8 cellular contexts compared by ENCODE assay signal in the genomic region with DNA sequence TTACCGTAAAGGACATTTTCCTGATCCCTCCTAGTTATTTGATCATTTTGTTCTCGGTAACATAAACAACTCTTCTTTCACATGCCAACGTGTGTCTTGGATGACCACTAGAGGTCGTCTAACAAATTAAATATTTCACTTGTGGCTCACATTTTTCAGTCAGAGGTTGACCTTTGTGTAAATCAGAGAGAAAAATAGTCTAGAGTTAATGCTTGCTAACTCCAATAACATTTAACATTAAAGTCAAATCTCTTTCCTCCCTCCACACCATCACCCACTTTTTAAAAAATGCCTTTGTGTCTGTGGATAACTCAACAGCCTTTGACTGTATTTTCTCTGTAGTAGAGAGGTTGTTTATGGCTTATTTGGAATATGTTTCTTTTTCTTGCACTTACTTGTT.
A peak's percentile ranks its signal among the peaks of the same experiment; 100 is the strongest.
DNase-seq lines count a peak whose midpoint lies in the region; ATAC-seq, FAIRE-seq and TF ChIP-seq lines count a peak whose summit lies in the region.

No MANE protein-coding gene starts in this region.

- SMC1A ChIA-PET in GM12878 (lab: Charles Lee; ENCODE audit: uncharacterized antibody, unreplicated experiment), result no interaction called here

- TF ChIP-seq EP300 in GM12878 (IDR thresholded peaks at IDR 0.05; ENCODE audit: borderline replicate concordance in 1 of 2, control insufficient read depth in 1 of 2, low read depth in 2 of 2, low read length in 2 of 2), result no peak

- ATAC-seq in HG02870 (IDR thresholded peaks at IDR 0.05; ENCODE audit: unreplicated experiment) (peak; percentile 64), GM12878 (peak; percentile 79)

- no peak overlapping the region for H3K27ac Mint-ChIP-seq in type B pancreatic cell

- H4K20me1 ChIP-seq in GM12878 (ENCODE audit: control insufficient read depth, insufficient read depth), result no peaks in the 10 kb centered on the region

- WGBS in GM12878 (ENCODE audit: insufficient coverage, insufficient replicate concordance, low lambda C conversion rate, missing lambda C conversion rate), result 2% methylated on average over 4 of the region's 4 CpGs

- no peak for TF ChIP-seq POLR2A in GM12878 (IDR thresholded peaks at IDR 0.05; ENCODE audit: low read depth, low read length)

- no peak overlapping the region for H3K9ac ChIP-seq in GM12878 (ENCODE audit: control insufficient read depth, insufficient read depth, low read length)

- H2AFZ ChIP-seq in GM12878 (ENCODE audit: control insufficient read depth, low read depth, low read length), result no peak overlapping the region

- in situ Hi-C loops in ACHN (cut with HindIII; ENCODE audit: low pct_ligation_motif_present, low pct_unique_long_range_greater_than_20kb, low sequenced_read_pairs) (no loop called here), GM12878 (cut with MboI) (no loop called here)

- no peaks in the 10 kb centered on the region for H3K9me3 ChIP-seq in GM12878 (replicated peaks; ENCODE audit: control insufficient read depth, insufficient read depth, low read length)

- RAD21 ChIA-PET in GM12878 (lab: Charles Lee; ENCODE audit: unreplicated experiment), result no interaction called here

- H3K4me2 ChIP-seq in GM12878 (ENCODE audit: control insufficient read depth, insufficient read depth), result no peak overlapping the region

- DNase-seq in ACHN (peak; percentile 73), NCI-H226 (peak; percentile 38), GM12878 (ENCODE audit: low read depth, low spot score) (no peak), kidney epithelial cell (ENCODE audit: low read depth) (no peak), type B pancreatic cell (ENCODE audit: extremely low spot score, unreplicated experiment) (no peak), occipital lobe (lab: John Stamatoyannopoulos, UW) (no peak)

- H3K4me1 ChIP-seq in GM12878 (ENCODE audit: control insufficient read depth, insufficient read depth, low read length), result no peaks in the 10 kb centered on the region

- no peaks in the 10 kb centered on the region for H3K79me2 ChIP-seq in GM12878 (ENCODE audit: control insufficient read depth, insufficient read depth, low read length)

- H3K36me3 ChIP-seq in GM12878 (ENCODE audit: control insufficient read depth in 2 of 2, insufficient read depth in 2 of 2, low read length in 1 of 2), result no peaks in the 10 kb centered on the region
- no peaks in the 10 kb centered on the region for H3K36me3 ChIP-seq in kidney epithelial cell (ENCODE audit: control insufficient read depth, insufficient read depth, low read length)

- no peaks in the 10 kb centered on the region for H3K27me3 Mint-ChIP-seq in type B pancreatic cell

- peak; percentile 85 for FAIRE-seq in GM12878 (lab: Jason Lieb, UNC)

- H3K4me1 Mint-ChIP-seq in type B pancreatic cell (ENCODE audit: unreplicated experiment), result peaks cover 19% of the 10 kb centered on the region

- CTCF ChIA-PET in GM12878 (lab: Yijun Ruan, JAX), result interaction anchor here (0.9 to 1.0 kb wide), 2 partner anchors 31 to 358 kb away, joined by 3 to 4 read pairs; no protein-coding TSS in a partner anchor

- H3K27me3 ChIP-seq in GM12878 (replicated peaks in 1 of 2; ENCODE audit: control insufficient read depth in 2 of 2, insufficient read depth in 2 of 2, low read length in 1 of 2) (no peaks in the 10 kb centered on the region), kidney epithelial cell (ENCODE audit: control insufficient read depth, insufficient read depth, low read length) (no peaks in the 10 kb centered on the region)

- no peak overlapping the region for H3K27ac ChIP-seq in GM12878 (ENCODE audit: control insufficient read depth, insufficient read depth)

- BruUV-seq in GM12878 (replicated peaks; lab: Mats Ljungman, UMichigan), result no TSS peak

- no peak overlapping the region for H3K4me3 ChIP-seq in GM12878
- no peak overlapping the region for H3K4me3 ChIP-seq in kidney epithelial cell (ENCODE audit: low read depth, low read length)

- TF ChIP-seq CTCF in GM12873 (IDR thresholded peaks at IDR 0.05; ENCODE audit: insufficient read depth, low read depth, low read length, missing control alignments) (peak; percentile 64), GM12878 (IDR thresholded peaks at IDR 0.05 in 2 of 3, conservative IDR thresholded peaks at IDR 0.05 in 1 of 3; ENCODE audit: control insufficient read depth in 2 of 3, extremely low read depth in 1 of 3, insufficient read depth in 1 of 3, low read depth in 3 of 3, low read length in 3 of 3) (peak; percentile 55 to 69 (median 66); a peak in 5 of 6 replicates), kidney epithelial cell (IDR thresholded peaks at IDR 0.05; ENCODE audit: insufficient read depth, low read length, poor library complexity, severe bottlenecking) (peak; percentile 69), type B pancreatic cell (conservative IDR thresholded peaks at IDR 0.05) (peak; percentile 84)

- H3K9me3 Mint-ChIP-seq in type B pancreatic cell, result peaks cover 4% of the 10 kb centered on the region

- H3K36me3 Mint-ChIP-seq in type B pancreatic cell, result no peaks in the 10 kb centered on the region

- TF ChIP-seq RAD21 in GM12878 (IDR thresholded peaks at IDR 0.05; ENCODE audit: insufficient read depth, low read depth, low read length), result peak; percentile 73

- H3K4me3 Mint-ChIP-seq in type B pancreatic cell, result no peak overlapping the region

- POLR2A ChIA-PET in GM12878 (lab: Charles Lee), result no interaction called here

- intact Hi-C loops in GM12878 (cut with micrococcal nuclease; ENCODE audit: unreplicated experiment), result loop anchor here (1.0 to 10.0 kb wide), 3 partner anchors 222 to 888 kb away; partner anchors contain the start of gene B3GALT2

TF ChIP-seq in GM12878, 131 proteins besides CTCF, POLR2A, EP300 and RAD21:
- TF ChIP-seq, protein P1, sequence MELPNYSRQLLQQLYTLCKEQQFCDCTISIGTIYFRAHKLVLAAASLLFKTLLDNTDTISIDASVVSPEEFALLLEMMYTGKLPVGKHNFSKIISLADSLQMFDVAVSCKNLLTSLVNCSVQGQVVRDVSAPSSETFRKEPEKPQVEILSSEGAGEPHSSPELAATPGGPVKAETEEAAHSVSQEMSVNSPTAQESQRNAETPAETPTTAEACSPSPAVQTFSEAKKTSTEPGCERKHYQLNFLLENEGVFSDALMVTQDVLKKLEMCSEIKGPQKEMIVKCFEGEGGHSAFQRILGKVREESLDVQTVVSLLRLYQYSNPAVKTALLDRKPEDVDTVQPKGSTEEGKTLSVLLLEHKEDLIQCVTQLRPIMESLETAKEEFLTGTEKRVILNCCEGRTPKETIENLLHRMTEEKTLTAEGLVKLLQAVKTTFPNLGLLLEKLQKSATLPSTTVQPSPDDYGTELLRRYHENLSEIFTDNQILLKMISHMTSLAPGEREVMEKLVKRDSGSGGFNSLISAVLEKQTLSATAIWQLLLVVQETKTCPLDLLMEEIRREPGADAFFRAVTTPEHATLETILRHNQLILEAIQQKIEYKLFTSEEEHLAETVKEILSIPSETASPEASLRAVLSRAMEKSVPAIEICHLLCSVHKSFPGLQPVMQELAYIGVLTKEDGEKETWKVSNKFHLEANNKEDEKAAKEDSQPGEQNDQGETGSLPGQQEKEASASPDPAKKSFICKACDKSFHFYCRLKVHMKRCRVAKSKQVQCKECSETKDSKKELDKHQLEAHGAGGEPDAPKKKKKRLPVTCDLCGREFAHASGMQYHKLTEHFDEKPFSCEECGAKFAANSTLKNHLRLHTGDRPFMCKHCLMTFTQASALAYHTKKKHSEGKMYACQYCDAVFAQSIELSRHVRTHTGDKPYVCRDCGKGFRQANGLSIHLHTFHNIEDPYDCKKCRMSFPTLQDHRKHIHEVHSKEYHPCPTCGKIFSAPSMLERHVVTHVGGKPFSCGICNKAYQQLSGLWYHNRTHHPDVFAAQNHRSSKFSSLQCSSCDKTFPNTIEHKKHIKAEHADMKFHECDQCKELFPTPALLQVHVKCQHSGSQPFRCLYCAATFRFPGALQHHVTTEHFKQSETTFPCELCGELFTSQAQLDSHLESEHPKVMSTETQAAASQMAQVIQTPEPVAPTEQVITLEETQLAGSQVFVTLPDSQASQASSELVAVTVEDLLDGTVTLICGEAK (IDR thresholded peaks at IDR 0.05; ENCODE audit: borderline replicate concordance), result no peak
- TF ChIP-seq SMC3 (IDR thresholded peaks at IDR 0.05; ENCODE audit: borderline replicate concordance, low read length) (peak; percentile 77; the same call in 1 of the 2 replicates), ZNF207 (IDR thresholded peaks at IDR 0.05; ENCODE audit: borderline replicate concordance) (no peak), TAF1 (IDR thresholded peaks at IDR 0.05; ENCODE audit: borderline replicate concordance, low read depth, low read length) (no peak), SKIL (IDR thresholded peaks at IDR 0.05; ENCODE audit: low read depth, poor library complexity, severe bottlenecking) (peak; percentile 12)
TF ChIP-seq in GM12878: peak in this region for 2.

Comparison
In these comparisons a context has a peak if more than half of its experiments do, and no peak if none do; other contexts are left out.
1. DNase-seq: peak in ACHN (single experiment) and NCI-H226 (single experiment); none in GM12878 (single experiment), kidney epithelial cell (single experiment), type B pancreatic cell (single experiment) and occipital lobe (single experiment).
2. Peak in every context shown above with its lines, with median percentiles within 50 percentile points of each other: CTCF ChIP-seq.